Comparison of ENCODE assay signal across 30 cellular contexts in genomic region chr4:147421456-147421855, GRCh38. TPM values are rescaled to one million over a fixed set of nuclear protein-coding genes. Genes with fewer than 3 reads are reported as not detected.
DNase-seq lines count a peak whose midpoint lies in the region; ATAC-seq and TF ChIP-seq lines count a peak whose summit lies in the region.
"Had no signal": no experiment of that assay in that cellular context is flagged by ENCODE, and none has a peak within 500 bp of the region (broad histone marks: within the 10 kb centered on the region; RNA-seq: fewer than 3 reads in every experiment).

No MANE protein-coding gene starts in this region.

- DNase-seq in A673 (ENCODE audit: low spot score) (peak; percentile 61), SK-N-MC (ENCODE audit: low read depth, low spot score) (peak; percentile 85)
- no peak for DNase-seq in activated CD4-positive, alpha-beta T cell treated with anti-CD3 and anti-CD28 coated beads, Interleukin-2, amount 50 U/mL, for 48 hours
- DNase-seq: 8988T; ACHN; AML-193; BE2C; C1 segment of cervical spinal cord; Caco-2; Calu3; CD4-positive, alpha-beta memory T cell; CD4-positive, alpha-beta T cell; CD4-positive, CD25-positive, alpha-beta regulatory T cell; CD8-positive, alpha-beta memory T cell; CD8-positive, alpha-beta T cell; COR-L47; DMS 273 treated with DMSO at 0.1 percent for 48 hours; DMS153; DMS53; DMS79; DMS79 treated with DMSO at 0.1 percent for 48 hours; DND-41; EL had no signal

- peak overlapping the region; percentile 74 for H3K9ac ChIP-seq in SK-N-MC (ENCODE audit: insufficient read length)
- H3K9ac ChIP-seq: BLaER1; BLaER1 treated with 17β-estradiol and CSF1 and Interleukin-3, amounts not matched to agents 10 nM and 100 nM had no signal

- H3K9me3 ChIP-seq in A673 (ENCODE audit: low read depth, low read length, poor library complexity, severe bottlenecking) (no peaks in the 10 kb centered on the region), SK-N-MC (ENCODE audit: low read depth, low read length) (peaks cover 4% of the 10 kb centered on the region; the same call in 1 of the 2 replicates)
- H3K9me3 ChIP-seq: A549, BE2C, Caco-2 had no signal

- intact Hi-C loops in A673 (cut with micrococcal nuclease; ENCODE audit: unreplicated experiment): loop anchor here (2.0 to 10.0 kb wide), 2 partner anchors 169 to 257 kb away; no protein-coding TSS in a partner anchor

- no peak for TF ChIP-seq CTCF in A673 (conservative IDR thresholded peaks at IDR 0.05; ENCODE audit: low read depth, low read length)

- H3K4me3 ChIP-seq in A673 (ENCODE audit: low read depth, low read length, poor library complexity, severe bottlenecking) (no peak overlapping the region), SK-N-MC (0 out of 2 replicates have a peak overlapping the region, but pooled peaks have one; percentile 19)
- H3K4me3 ChIP-seq: A549; BLaER1; BLaER1 treated with 17β-estradiol and CSF1 and Interleukin-3, amounts not matched to agents 10 nM and 100 nM had no signal

- BruUV-seq in A673 (replicated peaks; lab: Mats Ljungman, UMichigan): no TSS peak

- ATAC-seq in GM21526 (IDR thresholded peaks at IDR 0.05; ENCODE audit: low FRiP score, unreplicated experiment): no peak
- ATAC-seq: A549; CD8-positive, alpha-beta T cell had no signal

- no peaks in the 10 kb centered on the region for H3K27me3 ChIP-seq in A673 (replicated peaks; ENCODE audit: insufficient read depth, low read depth, low read length, poor library complexity)
- H3K27me3 ChIP-seq: BE2C; BLaER1; BLaER1 treated with 17β-estradiol and CSF1 and Interleukin-3, amounts not matched to agents 10 nM and 100 nM had no signal

- CTCF ChIA-PET in A673 (lab: Charles Lee): no interaction called here

- H3K27ac ChIP-seq in A673 (ENCODE audit: low read depth, low read length, poor library complexity, severe bottlenecking) (peak overlapping the region; percentile 71), SK-N-MC (peak overlapping the region; percentile 99)
- H3K27ac ChIP-seq: 22Rv1; A549; BLaER1; BLaER1 treated with 17β-estradiol and CSF1 and Interleukin-3, amounts not matched to agents 10 nM and 100 nM; C4-2B had no signal

- peaks cover 6% of the 10 kb centered on the region for H3K4me1 ChIP-seq in A673 (ENCODE audit: insufficient read depth, low read length, poor library complexity, severe bottlenecking)
- H3K4me1 ChIP-seq: A549; BLaER1; BLaER1 treated with 17β-estradiol and CSF1 and Interleukin-3, amounts not matched to agents 10 nM and 100 nM; Caco-2 had no signal

- POLR2A ChIA-PET in A673 (lab: Charles Lee; ENCODE audit: low non-redundant PET): interaction anchor here (0.6 kb wide), 1 partner anchor 1230 kb away, joined by 4 read pairs; no protein-coding TSS in a partner anchor

- H3K36me3 ChIP-seq in A673 (ENCODE audit: insufficient read depth, low read length, poor library complexity, severe bottlenecking) (no peaks in the 10 kb centered on the region), SK-N-MC (ENCODE audit: insufficient read depth, low read length) (0 out of 2 replicates have a peak, but pooled peaks cover 2% of the 10 kb centered on the region)
- H3K36me3 ChIP-seq: BE2C; BLaER1; BLaER1 treated with 17β-estradiol and CSF1 and Interleukin-3, amounts not matched to agents 10 nM and 100 nM had no signal

RNA-seq across cellular contexts. Expression of gene EDNRA, which starts 59.4 kb away (rescaled TPM):
- total RNA-seq in A673 (2021): 16.1 and 23.9 TPM in 2 replicates
- total RNA-seq: B cell; CD4-positive, alpha-beta memory T cell; CD4-positive, alpha-beta T cell; CD4-positive, CD25-positive, alpha-beta regulatory T cell; CD8-positive, alpha-beta memory T cell; CD8-positive, alpha-beta T cell had no signal

Comparison
In these comparisons a context has a peak if more than half of its experiments do, and no peak if none do; other contexts are left out.
1. DNase-seq: peak in A673 (single experiment) and SK-N-MC (single experiment); none in activated CD4-positive, alpha-beta T cell treated with anti-CD3 and anti-CD28 coated beads, Interleukin-2, amount 50 U/mL, for 48 hours (0 of 2).